ENCODE assay signal across 1 cellular context in the genomic region with DNA sequence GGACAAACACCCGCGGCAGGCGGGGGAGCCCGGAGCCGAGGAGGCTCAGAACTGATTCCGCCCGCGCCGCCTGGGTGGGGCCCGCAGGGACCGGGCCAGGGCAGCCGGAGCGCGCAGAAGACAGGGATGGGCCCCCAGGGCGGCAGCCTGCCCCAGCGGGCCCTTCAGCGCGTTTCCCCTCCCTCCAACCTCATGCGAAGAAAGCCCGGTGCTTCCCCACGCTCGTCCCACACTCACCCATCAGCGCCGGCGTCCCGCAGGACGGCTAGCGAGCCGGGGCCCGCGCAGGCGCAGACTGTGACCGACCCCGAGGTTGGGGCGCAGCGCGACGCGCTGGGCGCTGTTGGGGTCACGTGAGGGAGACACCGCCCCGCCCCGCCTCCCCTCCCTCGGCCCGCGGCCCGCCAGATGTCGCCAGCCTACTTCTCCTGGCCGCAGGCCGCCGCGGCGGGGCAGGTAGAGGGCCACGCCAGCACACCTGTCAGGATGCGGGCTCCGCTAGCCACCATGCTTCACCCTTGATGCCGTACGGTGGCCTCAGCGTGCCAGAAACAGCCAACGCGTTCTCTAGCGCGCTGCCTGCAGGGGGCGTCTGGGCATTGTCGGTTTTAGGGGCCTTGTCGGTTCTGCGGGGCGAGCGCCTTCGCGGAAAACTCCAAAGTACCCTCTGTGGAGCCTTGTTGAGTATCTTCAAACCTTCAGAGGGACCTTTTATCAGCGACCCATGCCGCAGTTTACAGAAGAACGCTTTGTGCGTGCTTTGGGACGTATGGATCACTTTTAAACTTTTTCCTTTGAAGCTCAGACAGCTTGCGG.
TF ChIP-seq lines count a peak whose summit lies in the region.

A gene with protein sequence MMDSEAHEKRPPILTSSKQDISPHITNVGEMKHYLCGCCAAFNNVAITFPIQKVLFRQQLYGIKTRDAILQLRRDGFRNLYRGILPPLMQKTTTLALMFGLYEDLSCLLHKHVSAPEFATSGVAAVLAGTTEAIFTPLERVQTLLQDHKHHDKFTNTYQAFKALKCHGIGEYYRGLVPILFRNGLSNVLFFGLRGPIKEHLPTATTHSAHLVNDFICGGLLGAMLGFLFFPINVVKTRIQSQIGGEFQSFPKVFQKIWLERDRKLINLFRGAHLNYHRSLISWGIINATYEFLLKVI (minus strand): TSS at position 297 of the 816 bp plus-strand sequence. CDS start 15,577 bp downstream, outside the sequence.

TF ChIP-seq in K562, 482 proteins besides CTCF, POLR2A, EP300 and RAD21 (continued from another document and continues in another):
- TF ChIP-seq, protein P1, sequence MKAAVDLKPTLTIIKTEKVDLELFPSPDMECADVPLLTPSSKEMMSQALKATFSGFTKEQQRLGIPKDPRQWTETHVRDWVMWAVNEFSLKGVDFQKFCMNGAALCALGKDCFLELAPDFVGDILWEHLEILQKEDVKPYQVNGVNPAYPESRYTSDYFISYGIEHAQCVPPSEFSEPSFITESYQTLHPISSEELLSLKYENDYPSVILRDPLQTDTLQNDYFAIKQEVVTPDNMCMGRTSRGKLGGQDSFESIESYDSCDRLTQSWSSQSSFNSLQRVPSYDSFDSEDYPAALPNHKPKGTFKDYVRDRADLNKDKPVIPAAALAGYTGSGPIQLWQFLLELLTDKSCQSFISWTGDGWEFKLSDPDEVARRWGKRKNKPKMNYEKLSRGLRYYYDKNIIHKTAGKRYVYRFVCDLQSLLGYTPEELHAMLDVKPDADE (conservative IDR thresholded peaks at IDR 0.05; ENCODE audit: control insufficient read depth, low read depth, low read length) = peak; percentile 71
- TF ChIP-seq BACH1 (tag; IDR thresholded peaks at IDR 0.05) (no peak; the same call in 1 of the 2 replicates), ARID1B (IDR thresholded peaks at IDR 0.05) (peak; percentile 59; the same call in 1 of the 2 replicates), TBL1XR1 (IDR thresholded peaks at IDR 0.05; ENCODE audit: low read length in 2 of 2) (no peak), USF1 (CRISPR knock-in tag; IDR thresholded peaks at IDR 0.05) (peak; percentile 99), CUX1 (CRISPR knock-in tag; IDR thresholded peaks at IDR 0.05) (no peak), L3MBTL2 (IDR thresholded peaks at IDR 0.05) (peak; percentile 94), ZNF655 (CRISPR knock-in tag; IDR thresholded peaks at IDR 0.05) (no peak), NUFIP1 (IDR thresholded peaks at IDR 0.05; ENCODE audit: partially characterized antibody) (no peak), POLR2AphosphoS5 (IDR thresholded peaks at IDR 0.05; ENCODE audit: control insufficient read depth, insufficient read depth, low read depth, low read length) (no peak; the same call in 1 of the 2 replicates), MTA3 (IDR thresholded peaks at IDR 0.05; ENCODE audit: borderline replicate concordance) (peak; percentile 100), SREBF2 (CRISPR knock-in tag; IDR thresholded peaks at IDR 0.05) (no peak), NFATC3 (IDR thresholded peaks at IDR 0.05) (no peak), SMAD2 (IDR thresholded peaks at IDR 0.05; ENCODE audit: low read depth, low read length) (no peak), FOSL1 (tag; conservative IDR thresholded peaks at IDR 0.05) (peak; percentile 55), PBX2 (CRISPR knock-in tag; IDR thresholded peaks at IDR 0.05; ENCODE audit: low read depth) (no peak), PBX2 (tag; conservative IDR thresholded peaks at IDR 0.05; ENCODE audit: low read depth) (no peak)
- TF ChIP-seq, protein P2, sequence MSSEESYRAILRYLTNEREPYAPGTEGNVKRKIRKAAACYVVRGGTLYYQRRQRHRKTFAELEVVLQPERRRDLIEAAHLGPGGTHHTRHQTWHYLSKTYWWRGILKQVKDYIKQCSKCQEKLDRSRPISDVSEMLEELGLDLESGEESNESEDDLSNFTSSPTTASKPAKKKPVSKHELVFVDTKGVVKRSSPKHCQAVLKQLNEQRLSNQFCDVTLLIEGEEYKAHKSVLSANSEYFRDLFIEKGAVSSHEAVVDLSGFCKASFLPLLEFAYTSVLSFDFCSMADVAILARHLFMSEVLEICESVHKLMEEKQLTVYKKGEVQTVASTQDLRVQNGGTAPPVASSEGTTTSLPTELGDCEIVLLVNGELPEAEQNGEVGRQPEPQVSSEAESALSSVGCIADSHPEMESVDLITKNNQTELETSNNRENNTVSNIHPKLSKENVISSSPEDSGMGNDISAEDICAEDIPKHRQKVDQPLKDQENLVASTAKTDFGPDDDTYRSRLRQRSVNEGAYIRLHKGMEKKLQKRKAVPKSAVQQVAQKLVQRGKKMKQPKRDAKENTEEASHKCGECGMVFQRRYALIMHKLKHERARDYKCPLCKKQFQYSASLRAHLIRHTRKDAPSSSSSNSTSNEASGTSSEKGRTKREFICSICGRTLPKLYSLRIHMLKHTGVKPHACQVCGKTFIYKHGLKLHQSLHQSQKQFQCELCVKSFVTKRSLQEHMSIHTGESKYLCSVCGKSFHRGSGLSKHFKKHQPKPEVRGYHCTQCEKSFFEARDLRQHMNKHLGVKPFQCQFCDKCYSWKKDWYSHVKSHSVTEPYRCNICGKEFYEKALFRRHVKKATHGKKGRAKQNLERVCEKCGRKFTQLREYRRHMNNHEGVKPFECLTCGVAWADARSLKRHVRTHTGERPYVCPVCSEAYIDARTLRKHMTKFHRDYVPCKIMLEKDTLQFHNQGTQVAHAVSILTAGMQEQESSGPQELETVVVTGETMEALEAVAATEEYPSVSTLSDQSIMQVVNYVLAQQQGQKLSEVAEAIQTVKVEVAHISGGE (CRISPR knock-in tag; IDR thresholded peaks at IDR 0.05) = peak in 1 of 3 experiments; percentile 74; a peak in 2 of 6 replicates
- TF ChIP-seq, protein P3, sequence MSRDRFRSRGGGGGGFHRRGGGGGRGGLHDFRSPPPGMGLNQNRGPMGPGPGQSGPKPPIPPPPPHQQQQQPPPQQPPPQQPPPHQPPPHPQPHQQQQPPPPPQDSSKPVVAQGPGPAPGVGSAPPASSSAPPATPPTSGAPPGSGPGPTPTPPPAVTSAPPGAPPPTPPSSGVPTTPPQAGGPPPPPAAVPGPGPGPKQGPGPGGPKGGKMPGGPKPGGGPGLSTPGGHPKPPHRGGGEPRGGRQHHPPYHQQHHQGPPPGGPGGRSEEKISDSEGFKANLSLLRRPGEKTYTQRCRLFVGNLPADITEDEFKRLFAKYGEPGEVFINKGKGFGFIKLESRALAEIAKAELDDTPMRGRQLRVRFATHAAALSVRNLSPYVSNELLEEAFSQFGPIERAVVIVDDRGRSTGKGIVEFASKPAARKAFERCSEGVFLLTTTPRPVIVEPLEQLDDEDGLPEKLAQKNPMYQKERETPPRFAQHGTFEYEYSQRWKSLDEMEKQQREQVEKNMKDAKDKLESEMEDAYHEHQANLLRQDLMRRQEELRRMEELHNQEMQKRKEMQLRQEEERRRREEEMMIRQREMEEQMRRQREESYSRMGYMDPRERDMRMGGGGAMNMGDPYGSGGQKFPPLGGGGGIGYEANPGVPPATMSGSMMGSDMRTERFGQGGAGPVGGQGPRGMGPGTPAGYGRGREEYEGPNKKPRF (IDR thresholded peaks at IDR 0.05; ENCODE audit: low read depth, low read length) = no peak
